ENCODE assay signal across 1 cellular context in genomic region chr12:52910248-52910883, GRCh38.
TF ChIP-seq lines count a peak whose summit lies in the region.

No MANE protein-coding gene starts in this region.

TF ChIP-seq in endothelial cell of umbilical vein, 7 proteins besides CTCF, POLR2A, EP300 and RAD21:
- no peak for TF ChIP-seq FOS (IDR thresholded peaks at IDR 0.05; ENCODE audit: borderline replicate concordance, insufficient read depth, low read length)
- TF ChIP-seq, protein P1, sequence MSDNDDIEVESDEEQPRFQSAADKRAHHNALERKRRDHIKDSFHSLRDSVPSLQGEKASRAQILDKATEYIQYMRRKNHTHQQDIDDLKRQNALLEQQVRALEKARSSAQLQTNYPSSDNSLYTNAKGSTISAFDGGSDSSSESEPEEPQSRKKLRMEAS (IDR thresholded peaks at IDR 0.05; ENCODE audit: insufficient read depth, insufficient read length), result no peak
- no peak for TF ChIP-seq POLR2AphosphoS5 (IDR thresholded peaks at IDR 0.05; ENCODE audit: insufficient read depth, low read depth, low read length)
- TF ChIP-seq EZH2 (IDR thresholded peaks at IDR 0.05; ENCODE audit: borderline replicate concordance, low read depth, low read length, severe bottlenecking), result no peak
- no peak for TF ChIP-seq GATA2 (IDR thresholded peaks at IDR 0.05; ENCODE audit: insufficient read depth, insufficient read length, low read depth, low read length)
- TF ChIP-seq JUN (IDR thresholded peaks at IDR 0.05; ENCODE audit: borderline replicate concordance, insufficient read depth, insufficient read length, low read depth), result no peak
- no peak for TF ChIP-seq MYC (IDR thresholded peaks at IDR 0.05; ENCODE audit: low read depth, low read length)
